Comparison of ENCODE assay signal across 1 cellular context in the genomic region with DNA sequence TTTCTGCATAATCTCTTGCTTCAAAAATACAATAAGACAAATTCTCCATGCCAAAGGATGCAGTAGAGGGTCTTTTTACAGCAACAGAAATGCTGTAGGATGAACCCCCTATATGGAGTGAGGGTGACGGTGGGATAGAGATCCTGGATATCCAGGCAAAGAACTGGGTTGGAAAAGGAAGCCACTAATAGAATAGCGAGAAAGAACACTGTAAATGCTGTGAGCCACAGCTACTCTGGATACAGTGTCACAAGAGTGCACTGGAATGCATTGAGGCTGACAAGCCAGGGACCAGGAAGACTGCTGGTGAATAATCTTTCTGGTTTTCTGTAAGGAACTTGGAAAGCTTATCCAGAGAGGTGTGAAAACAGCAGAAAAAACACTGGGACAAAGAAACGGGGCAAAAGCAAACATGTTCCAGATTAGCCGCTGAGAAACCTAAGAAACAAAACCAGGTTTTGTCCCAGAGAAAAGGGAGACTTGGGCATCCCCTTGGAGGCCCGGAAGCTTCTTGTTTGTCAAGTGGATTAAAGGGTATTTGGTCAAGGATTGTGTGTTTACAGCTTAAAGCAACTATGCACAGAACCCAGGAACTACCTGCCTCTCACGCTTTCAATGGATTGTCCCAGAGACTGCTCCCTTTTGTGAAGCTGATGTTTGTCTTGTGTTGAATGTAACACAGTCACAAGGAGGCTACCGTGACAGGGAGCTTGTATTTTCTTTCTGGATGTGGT.
TF ChIP-seq lines count a peak whose summit lies in the region.

No MANE protein-coding gene starts in this region.

TF ChIP-seq in A549, 52 proteins besides CTCF, POLR2A, EP300 and RAD21:
- TF ChIP-seq, protein P1, sequence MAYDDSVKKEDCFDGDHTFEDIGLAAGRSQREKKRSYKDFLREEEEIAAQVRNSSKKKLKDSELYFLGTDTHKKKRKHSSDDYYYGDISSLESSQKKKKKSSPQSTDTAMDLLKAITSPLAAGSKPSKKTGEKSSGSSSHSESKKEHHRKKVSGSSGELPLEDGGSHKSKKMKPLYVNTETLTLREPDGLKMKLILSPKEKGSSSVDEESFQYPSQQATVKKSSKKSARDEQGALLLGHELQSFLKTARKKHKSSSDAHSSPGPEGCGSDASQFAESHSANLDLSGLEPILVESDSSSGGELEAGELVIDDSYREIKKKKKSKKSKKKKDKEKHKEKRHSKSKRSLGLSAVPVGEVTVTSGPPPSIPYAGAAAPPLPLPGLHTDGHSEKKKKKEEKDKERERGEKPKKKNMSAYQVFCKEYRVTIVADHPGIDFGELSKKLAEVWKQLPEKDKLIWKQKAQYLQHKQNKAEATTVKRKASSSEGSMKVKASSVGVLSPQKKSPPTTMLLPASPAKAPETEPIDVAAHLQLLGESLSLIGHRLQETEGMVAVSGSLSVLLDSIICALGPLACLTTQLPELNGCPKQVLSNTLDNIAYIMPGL (CRISPR knock-in tag; IDR thresholded peaks at IDR 0.05; ENCODE audit: borderline replicate concordance): no peak
- TF ChIP-seq FOSL2 (IDR thresholded peaks at IDR 0.05): no peak
- TF ChIP-seq FOSL2 (CRISPR knock-in tag; IDR thresholded peaks at IDR 0.05): no peak
